Comparison of ENCODE assay signal across 12 cellular contexts in the genomic region with DNA sequence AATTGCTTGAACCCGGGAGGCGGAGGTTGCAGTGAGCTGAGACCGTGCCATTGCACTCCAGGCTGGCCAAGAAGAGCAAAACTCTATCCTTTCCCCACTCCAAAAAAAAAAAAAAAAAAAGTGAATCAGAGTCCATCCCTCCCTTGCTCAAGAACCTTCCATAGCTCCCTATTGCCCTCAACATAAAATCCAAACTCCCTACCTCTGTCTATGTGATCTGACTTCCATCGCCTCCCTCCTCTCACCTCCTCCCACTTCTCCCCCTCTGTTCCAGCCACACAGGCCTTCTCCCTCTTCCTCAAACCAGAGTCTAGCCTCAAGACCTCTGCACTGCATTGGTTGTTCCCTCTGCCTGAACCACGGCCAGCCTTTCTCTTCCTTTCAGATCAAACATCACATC.
"Had no signal": no experiment of that assay in that cellular context is flagged by ENCODE, and none has a peak within 500 bp of the region (broad histone marks: within the 10 kb centered on the region; RNA-seq: fewer than 3 reads in every experiment).

No MANE protein-coding gene starts in this region.

- H3K9me3 Mint-ChIP-seq: activated T-cell treated with anti-CD3 and anti-CD28 coated beads, Interleukin-2, amount 50 U/mL, for 4 hours; natural killer cell had no signal

- H3K27ac Mint-ChIP-seq: natural killer cell had no signal

- H3K9me3 ChIP-seq: ascending aorta, esophagus squamous epithelium, stomach, vagina had no signal

- H3K4me3 Mint-ChIP-seq: activated T-cell treated with anti-CD3 and anti-CD28 coated beads, Interleukin-2, amount 50 U/mL, for 4 hours; natural killer cell had no signal

- H3K27ac ChIP-seq: ascending aorta, esophagus squamous epithelium, stomach, vagina had no signal

- H3K27me3 ChIP-seq: ascending aorta, vagina had no signal

- ATAC-seq: activated T-cell treated with anti-CD3 and anti-CD28 coated beads, Interleukin-2, amount 50 U/mL, for 4 hours; left colon; natural killer cell had no signal

- H3K4me3 ChIP-seq: ascending aorta, esophagus squamous epithelium, stomach, vagina had no signal

- H3K36me3 ChIP-seq: ascending aorta, esophagus squamous epithelium, stomach, vagina had no signal

- DNase-seq: activated CD4-positive, alpha-beta T cell treated with anti-CD3 and anti-CD28 coated beads for 48 hours; activated T-cell treated with anti-CD3 and anti-CD28 coated beads, Interleukin-2, amount 50 U/mL, for 4 hours; esophagus squamous epithelium; foreskin fibroblast; left colon; natural killer cell; stimulated activated CD4-positive, alpha-beta T cell treated with anti-CD3 and anti-CD28 coated beads, Interleukin-15, amount 100 ng/mL, for 24 hours; stimulated activated CD4-positive, alpha-beta T cell treated with anti-CD3 and anti-CD28 coated beads, Interleukin-4, amount 100 ng/mL, for 24 hours; stomach; T1000 had no signal

- H3K36me3 Mint-ChIP-seq: natural killer cell had no signal
